In genomic region chr1:91830242-91831131, GRCh38 we compare ENCODE assay signal across 9 cellular contexts. TPM values are rescaled to one million over a fixed set of nuclear protein-coding genes. Genes with fewer than 3 reads are reported as not detected.
DNase-seq lines count a peak whose midpoint lies in the region; ATAC-seq and TF ChIP-seq lines count a peak whose summit lies in the region.
"Had no signal": no experiment of that assay in that cellular context is flagged by ENCODE, and none has a peak within 500 bp of the region (broad histone marks: within the 10 kb centered on the region; RNA-seq: fewer than 3 reads in every experiment).

No MANE protein-coding gene starts in this region.

- H3K9me3 ChIP-seq in SJSA1 (replicated peaks) (0 out of 2 replicates have a peak, but pooled peaks cover 2% of the 10 kb centered on the region), psoas muscle (no peaks in the 10 kb centered on the region)

- no peak overlapping the region for H3K4me3 ChIP-seq in SJSA1
- peak overlapping the region; percentile 15 for H3K4me3 ChIP-seq in psoas muscle

- no peaks in the 10 kb centered on the region for H3K36me3 ChIP-seq in SJSA1
- no peaks in the 10 kb centered on the region for H3K36me3 ChIP-seq in psoas muscle (ENCODE audit: insufficient read depth in 1 of 2, low read depth in 1 of 2)

- DNase-seq in DMS153 treated with DMSO at 0.1 percent for 48 hours (lab: John Stamatoyannopoulos, UW; ENCODE audit: unreplicated experiment) (peak; percentile 68), SJSA1 (ENCODE audit: low read depth in 1 of 2, low spot score in 2 of 2) (peak; percentile 79 to 85), foreskin melanocyte (peak; percentile 87), psoas muscle (peak; percentile 32 to 72), glutamatergic neuron (no peak)

- peak; percentile 47 to 69 (median 66) for ATAC-seq in psoas muscle
- ATAC-seq in HG02970 (IDR thresholded peaks at IDR 0.05; ENCODE audit: low FRiP score, unreplicated experiment): no peak
- no peak for ATAC-seq in HG03521 (IDR thresholded peaks at IDR 0.05; ENCODE audit: unreplicated experiment)
- no peak for ATAC-seq in GM18873 (IDR thresholded peaks at IDR 0.05; ENCODE audit: low FRiP score, unreplicated experiment)

- no peaks in the 10 kb centered on the region for H3K9me3 Mint-ChIP-seq in glutamatergic neuron (ENCODE audit: unreplicated experiment)

- no peaks in the 10 kb centered on the region for H3K27me3 ChIP-seq in SJSA1 (replicated peaks)
- H3K27me3 ChIP-seq in psoas muscle (ENCODE audit: insufficient read depth in 3 of 3, low read length in 2 of 3): no peaks in the 10 kb centered on the region

- H3K4me1 ChIP-seq in SJSA1 (replicated peaks) (peaks cover 19% of the 10 kb centered on the region), psoas muscle (peaks cover 46% of the 10 kb centered on the region)

- no peak overlapping the region for H3K27ac Mint-ChIP-seq in glutamatergic neuron (ENCODE audit: unreplicated experiment)

- no peak overlapping the region for H3K4me3 Mint-ChIP-seq in glutamatergic neuron (ENCODE audit: unreplicated experiment)

- H3K27me3 Mint-ChIP-seq in glutamatergic neuron (ENCODE audit: unreplicated experiment): no peaks in the 10 kb centered on the region

- WGBS in psoas muscle, 3 donors: 21 to 27% (median 25%) methylated on average over 10 of the region's 10 CpGs

- TF ChIP-seq CTCF in psoas muscle (IDR thresholded peaks at IDR 0.05) (peak; percentile 29), glutamatergic neuron (IDR thresholded peaks at IDR 0.05; ENCODE audit: partially characterized antibody, unreplicated experiment) (no peak)

- intact Hi-C loops in psoas muscle (cut with DNase I): no loop called here

- no peaks in the 10 kb centered on the region for H3K4me1 Mint-ChIP-seq in glutamatergic neuron (ENCODE audit: low read depth, unreplicated experiment)

- H3K36me3 Mint-ChIP-seq in glutamatergic neuron (ENCODE audit: unreplicated experiment): no peaks in the 10 kb centered on the region

- H3K27ac ChIP-seq in SJSA1: peak overlapping the region; percentile 61
- H3K27ac ChIP-seq in psoas muscle: peak overlapping the region; percentile 46
- H3K27ac ChIP-seq: HL-60 had no signal

RNA-seq across cellular contexts. Expression of gene TGFBR3, which starts 55.5 kb away (rescaled TPM):
- 8.8 and 15.2 TPM in 2 replicates for total RNA-seq in SJSA1 (2014; rRNA removed; shearing (Covaris generic))
- total RNA-seq in psoas muscle: 10 to 100 TPM in 3 of 4 donors, 1 to 10 TPM in 1; 5.8 to 24.5 (median 18.9) TPM
- polyA plus RNA-seq in psoas muscle: 1 to 10 TPM; 5.1 to 8.9 (median 6.8) TPM
- total RNA-seq in glutamatergic neuron (ENCODE audit: unreplicated experiment): 0.98 TPM

Comparison
In these comparisons a context has a peak if more than half of its experiments do, and no peak if none do; other contexts are left out.
1. ATAC-seq: peak in psoas muscle (4 of 4); none in HG02970 (single experiment), HG03521 (single experiment) and GM18873 (single experiment).